ENCODE assay signal across 1 cellular context in the genomic region with DNA sequence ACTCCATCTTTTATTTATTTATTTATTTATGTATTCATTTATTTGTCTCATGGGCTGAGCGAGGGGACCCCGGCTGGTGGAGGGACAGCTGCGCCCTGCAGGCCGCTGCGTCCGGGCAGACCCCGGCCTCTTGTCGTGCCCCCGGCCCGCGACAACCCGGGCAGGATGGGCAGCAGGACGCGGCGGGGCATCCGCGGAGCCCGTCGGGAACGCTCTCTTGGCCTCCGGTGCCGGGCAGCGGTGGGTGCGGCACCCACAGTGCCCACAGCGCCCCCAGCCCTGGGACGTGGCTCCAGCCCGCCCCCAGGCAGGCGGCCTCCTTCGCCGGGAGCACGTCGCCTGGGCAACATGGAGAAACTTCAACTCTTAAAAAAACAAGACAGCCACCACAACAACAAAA. TPM values are rescaled to one million over a fixed set of nuclear protein-coding genes. Genes with fewer than 3 reads are reported as not detected.
"Had no signal": no experiment of that assay in that cellular context is flagged by ENCODE, and none has a peak within 500 bp of the region (broad histone marks: within the 10 kb centered on the region; RNA-seq: fewer than 3 reads in every experiment).

No MANE protein-coding gene starts in this region.

RNA-seq across cellular contexts. Expression of a gene that starts 8.5 kb away (rescaled TPM):
- polyA plus RNA-seq: IMR-90 had no signal
